Comparison of ENCODE assay signal across 18 cellular contexts in the genomic region with DNA sequence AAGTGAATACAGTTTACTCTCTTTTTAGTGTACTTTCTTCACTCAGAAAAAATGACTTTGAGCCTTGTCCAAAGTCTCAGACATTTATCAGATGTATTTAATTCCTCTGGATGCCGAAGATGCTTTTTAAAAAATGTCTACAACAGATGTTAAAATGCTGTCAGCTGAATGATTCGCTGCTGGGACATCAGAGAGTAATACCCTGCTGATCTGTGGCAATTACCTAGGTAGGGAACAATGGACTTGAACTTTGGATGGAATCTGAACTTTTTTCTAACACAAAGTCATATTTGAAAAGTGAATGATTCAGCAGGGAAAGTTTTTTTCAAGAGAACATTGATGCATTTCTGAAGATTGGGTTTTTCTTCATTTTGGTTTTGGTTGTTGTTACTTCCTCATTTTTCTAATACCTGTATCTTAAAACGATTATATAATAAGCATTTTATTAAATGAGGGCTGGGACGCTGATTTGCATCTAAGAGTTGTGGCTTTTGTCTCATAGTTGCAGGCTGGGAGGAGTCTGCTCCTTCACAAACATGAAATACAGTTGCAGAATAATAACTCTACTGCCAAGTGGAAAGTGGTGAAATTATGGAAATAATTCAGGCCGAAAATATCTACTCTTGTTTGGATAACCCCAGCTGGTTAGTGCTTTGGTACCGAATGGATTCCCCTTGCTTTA.
"Had no signal": no experiment of that assay in that cellular context is flagged by ENCODE, and none has a peak within 500 bp of the region (broad histone marks: within the 10 kb centered on the region; RNA-seq: fewer than 3 reads in every experiment).

No MANE protein-coding gene starts in this region.

- H3K27me3 ChIP-seq: right lobe of liver, upper lobe of left lung had no signal

- H3K27me3 Mint-ChIP-seq: progenitor cell of endocrine pancreas had no signal

- H3K4me3 ChIP-seq: lung, right lobe of liver, suprapubic skin, upper lobe of left lung had no signal

- H3K36me3 Mint-ChIP-seq: natural killer cell had no signal

- H3K27ac Mint-ChIP-seq: immature natural killer cell; natural killer cell; progenitor cell of endocrine pancreas; T-helper 2 cell treated with Interferon-gamma antibody and Interleukin-4, amounts not matched to agents 5 μg/mL and 100 μg/mL, for 36 hours had no signal

- H3K4me3 Mint-ChIP-seq: immature natural killer cell; natural killer cell; T-helper 2 cell treated with Interferon-gamma antibody and Interleukin-4, amounts not matched to agents 5 μg/mL and 100 μg/mL, for 36 hours had no signal

- H3K9me3 Mint-ChIP-seq: immature natural killer cell; natural killer cell; T-helper 2 cell treated with Interferon-gamma antibody and Interleukin-4, amounts not matched to agents 5 μg/mL and 100 μg/mL, for 36 hours had no signal

- ATAC-seq: left colon, natural killer cell had no signal

- H3K9me3 ChIP-seq: right lobe of liver, suprapubic skin, upper lobe of left lung had no signal

- DNase-seq: activated CD4-positive, alpha-beta T cell treated with anti-CD3 and anti-CD28 coated beads, Interleukin-2, amount 50 U/mL, for 4 hours; activated CD4-positive, CD25-positive, alpha-beta regulatory T cell treated with anti-CD3 and anti-CD28 coated beads, Interleukin-2, amount 50 U/mL, for 72 hours; activated naive CD4-positive, alpha-beta T cell treated with anti-CD3 and anti-CD28 coated beads, Interleukin-2, amount 50 U/mL, for 16 hours; activated T-cell treated with anti-CD3 and anti-CD28 coated beads, Interleukin-2, amount 50 U/mL, for 1 hour; caudate nucleus; effector memory CD4-positive, alpha-beta T cell; glutamatergic neuron; immature natural killer cell; left colon; natural killer cell; right lobe of liver; stimulated activated CD4-positive, alpha-beta T cell treated with anti-CD3 and anti-CD28 coated beads, Interleukin-2, amount 100 ng/mL, for 24 hours; stimulated activated naive CD4-positive, alpha-beta T cell treated with Interleukin-2 at 50 U/mL for 16 hours; upper lobe of left lung had no signal

- H3K27ac ChIP-seq: right lobe of liver, suprapubic skin, upper lobe of left lung had no signal

- H3K36me3 ChIP-seq: right lobe of liver, suprapubic skin, upper lobe of left lung had no signal
